ENCODE assay signal across 22 cellular contexts in the genomic region with DNA sequence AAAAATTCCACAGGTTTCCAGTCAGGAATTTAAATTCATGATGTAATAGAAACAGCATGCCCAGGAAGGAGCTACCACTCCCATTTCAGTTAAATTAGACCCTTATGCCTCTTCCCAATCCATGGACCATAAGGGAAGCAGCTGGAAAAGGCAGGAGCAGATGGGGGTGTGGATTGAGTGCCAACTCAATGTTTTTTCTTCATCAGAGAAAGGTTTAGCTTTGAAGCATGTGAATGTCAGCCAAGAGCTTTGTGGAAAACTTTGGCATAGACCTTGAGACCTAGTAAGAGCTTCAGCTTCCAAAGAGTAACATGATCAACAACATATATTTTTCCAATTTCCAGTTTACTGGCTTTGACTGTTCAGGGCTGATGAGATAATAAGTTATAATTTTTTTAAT.
"Had no signal": no experiment of that assay in that cellular context is flagged by ENCODE, and none has a peak within 500 bp of the region (broad histone marks: within the 10 kb centered on the region; RNA-seq: fewer than 3 reads in every experiment).

No MANE protein-coding gene starts in this region.

- H3K36me3 Mint-ChIP-seq: activated naive CD4-positive, alpha-beta T cell treated with anti-CD3 and anti-CD28 coated beads, Interleukin-2, amount 50 U/mL, for 72 hours; brain; natural killer cell; type B pancreatic cell had no signal

- H3K4me1 ChIP-seq: colonic mucosa, lower lobe of right lung, right lobe of liver, suprapubic skin had no signal

- H3K9me3 ChIP-seq: colonic mucosa, lower lobe of right lung, ovary, right lobe of liver had no signal

- H2AFZ ChIP-seq: hepatocyte had no signal

- H3K27ac Mint-ChIP-seq: activated naive CD4-positive, alpha-beta T cell treated with anti-CD3 and anti-CD28 coated beads, Interleukin-2, amount 50 U/mL, for 72 hours; activated T-helper 1 cell treated with anti-CD3 and anti-CD28 coated beads, Interleukin-12 subunit alpha, Interleukin-12 subunit beta, Interleukin-2, Interleukin-4 antibody, amounts not matched to agents 30 ng/mL and 10 ng/mL and 1 ng/mL, durations not matched to agents 14 hours and 24 hours and 36 hours; natural killer cell; stimulated activated naive CD8-positive, alpha-beta T cell treated with anti-CD3 and anti-CD28 coated beads, Interleukin-15, Interleukin-2, amounts not matched to agents 100 ng/mL and 50 ng/mL, for 24 hours; type B pancreatic cell had no signal

- H3K36me3 ChIP-seq: colonic mucosa, lower lobe of right lung, ovary, right lobe of liver, suprapubic skin, WERI-Rb-1 had no signal

- H3K4me1 Mint-ChIP-seq: natural killer cell had no signal

- H3K4me2 ChIP-seq: hepatocyte had no signal

- H3K79me2 ChIP-seq: hepatocyte had no signal

- DNase-seq: activated CD4-positive, alpha-beta T cell treated with anti-CD3 and anti-CD28 coated beads for 1 hour; activated CD4-positive, alpha-beta T cell treated with anti-CD3 and anti-CD28 coated beads, Interleukin-2, amount 50 U/mL, for 48 hours; activated gamma-delta T cell treated with Interleukin-2 at 50 U/mL for 16 hours; activated T-cell treated with anti-CD3 and anti-CD28 coated beads for 4 hours; caudate nucleus; colonic mucosa; left cardiac atrium; lower lobe of right lung; natural killer cell; ovary; right lobe of liver; small intestine; stimulated activated CD4-positive, alpha-beta T cell treated with anti-CD3 and anti-CD28 coated beads, Interleukin-15, amount 100 ng/mL, for 24 hours; stimulated activated CD4-positive, alpha-beta T cell treated with anti-CD3 and anti-CD28 coated beads, Interleukin-2, amount 100 ng/mL, for 48 hours; WERI-Rb-1 had no signal

- FAIRE-seq: small intestine had no signal

- H3K27me3 Mint-ChIP-seq: stimulated activated naive CD8-positive, alpha-beta T cell treated with anti-CD3 and anti-CD28 coated beads, Interleukin-15, Interleukin-2, amounts not matched to agents 100 ng/mL and 50 ng/mL, for 24 hours; type B pancreatic cell had no signal

- H3K27ac ChIP-seq: colonic mucosa, hepatocyte, lower lobe of right lung, ovary, right lobe of liver, suprapubic skin, WERI-Rb-1 had no signal

- H3K27me3 ChIP-seq: colonic mucosa, hepatocyte, ovary, right lobe of liver, suprapubic skin had no signal

- H3K4me3 Mint-ChIP-seq: activated T-helper 1 cell treated with anti-CD3 and anti-CD28 coated beads, Interleukin-12 subunit alpha, Interleukin-12 subunit beta, Interleukin-2, Interleukin-4 antibody, amounts not matched to agents 30 ng/mL and 10 ng/mL and 1 ng/mL, durations not matched to agents 14 hours and 24 hours and 36 hours; natural killer cell; stimulated activated naive CD8-positive, alpha-beta T cell treated with anti-CD3 and anti-CD28 coated beads, Interleukin-15, Interleukin-2, amounts not matched to agents 100 ng/mL and 50 ng/mL, for 24 hours; type B pancreatic cell had no signal

- H3K4me3 ChIP-seq: colonic mucosa, hepatocyte, lower lobe of right lung, ovary, right lobe of liver, suprapubic skin had no signal

- H3K9me3 Mint-ChIP-seq: activated T-helper 1 cell treated with anti-CD3 and anti-CD28 coated beads, Interleukin-12 subunit alpha, Interleukin-12 subunit beta, Interleukin-2, Interleukin-4 antibody, amounts not matched to agents 30 ng/mL and 10 ng/mL and 1 ng/mL, durations not matched to agents 14 hours and 24 hours and 36 hours; type B pancreatic cell had no signal
